In the genomic region with DNA sequence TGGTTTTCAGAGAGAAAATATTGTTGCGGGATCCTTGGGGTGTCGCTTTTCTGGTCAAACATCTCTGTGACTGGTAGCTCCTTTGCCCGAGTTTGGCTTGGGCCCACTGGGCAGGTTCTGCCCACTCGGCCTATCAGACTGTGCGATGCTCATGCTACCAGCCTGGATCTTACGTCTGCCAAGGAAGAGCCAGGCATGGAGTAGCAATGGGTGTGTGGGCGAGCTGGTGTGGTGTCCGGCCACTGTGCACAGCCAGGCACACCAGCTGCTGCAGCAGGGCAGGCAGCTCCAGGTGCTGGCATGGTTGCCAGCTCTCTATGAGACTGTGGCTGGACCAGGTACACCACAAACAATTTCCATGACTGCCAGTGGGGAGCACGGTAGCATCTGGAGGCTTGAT, we compare ENCODE assay signal across 18 cellular contexts.
"Had no signal": no experiment of that assay in that cellular context is flagged by ENCODE, and none has a peak within 500 bp of the region (broad histone marks: within the 10 kb centered on the region; RNA-seq: fewer than 3 reads in every experiment).

No MANE protein-coding gene starts in this region.

- H3K4me2 ChIP-seq: hepatocyte had no signal

- H3K4me3 ChIP-seq: hepatocyte, lung, psoas muscle, right lobe of liver, tibial artery, upper lobe of left lung, vagina had no signal

- H3K36me3 ChIP-seq: right lobe of liver, tibial artery, upper lobe of left lung, vagina had no signal

- DNase-seq: erythroblast; foreskin keratinocyte; head of caudate nucleus; left colon; left ventricle myocardium superior; mesenchymal stem cell; naive B cell; psoas muscle; retina; right lobe of liver; stimulated activated CD4-positive, alpha-beta T cell treated with anti-CD3 and anti-CD28 coated beads, Interleukin-4, amount 100 ng/mL, for 24 hours; tibial artery had no signal

- H3K27ac ChIP-seq: foreskin keratinocyte, hepatocyte, psoas muscle, right lobe of liver, tibial artery, upper lobe of left lung, vagina had no signal

- H3K9me3 ChIP-seq: psoas muscle, right lobe of liver, tibial artery, upper lobe of left lung, vagina had no signal

- FAIRE-seq: endothelial cell of umbilical vein had no signal

- H3K27me3 ChIP-seq: foreskin keratinocyte, hepatocyte, right lobe of liver, tibial artery, upper lobe of left lung, vagina had no signal

- H2AFZ ChIP-seq: hepatocyte had no signal

- H3K4me1 ChIP-seq: foreskin keratinocyte, psoas muscle, right lobe of liver, tibial artery, upper lobe of left lung, vagina had no signal

- ATAC-seq: foreskin keratinocyte; left colon; left ventricle myocardium superior; psoas muscle; right lobe of liver; stimulated activated memory B cell treated with anti-CD40 and anti-IgM and Interleukin-4, amounts not matched to agents 10 μg/mL and 1 μg/mL and 100 μg/mL, for 72 hours had no signal
